2 cellular contexts compared by ENCODE assay signal in the genomic region with DNA sequence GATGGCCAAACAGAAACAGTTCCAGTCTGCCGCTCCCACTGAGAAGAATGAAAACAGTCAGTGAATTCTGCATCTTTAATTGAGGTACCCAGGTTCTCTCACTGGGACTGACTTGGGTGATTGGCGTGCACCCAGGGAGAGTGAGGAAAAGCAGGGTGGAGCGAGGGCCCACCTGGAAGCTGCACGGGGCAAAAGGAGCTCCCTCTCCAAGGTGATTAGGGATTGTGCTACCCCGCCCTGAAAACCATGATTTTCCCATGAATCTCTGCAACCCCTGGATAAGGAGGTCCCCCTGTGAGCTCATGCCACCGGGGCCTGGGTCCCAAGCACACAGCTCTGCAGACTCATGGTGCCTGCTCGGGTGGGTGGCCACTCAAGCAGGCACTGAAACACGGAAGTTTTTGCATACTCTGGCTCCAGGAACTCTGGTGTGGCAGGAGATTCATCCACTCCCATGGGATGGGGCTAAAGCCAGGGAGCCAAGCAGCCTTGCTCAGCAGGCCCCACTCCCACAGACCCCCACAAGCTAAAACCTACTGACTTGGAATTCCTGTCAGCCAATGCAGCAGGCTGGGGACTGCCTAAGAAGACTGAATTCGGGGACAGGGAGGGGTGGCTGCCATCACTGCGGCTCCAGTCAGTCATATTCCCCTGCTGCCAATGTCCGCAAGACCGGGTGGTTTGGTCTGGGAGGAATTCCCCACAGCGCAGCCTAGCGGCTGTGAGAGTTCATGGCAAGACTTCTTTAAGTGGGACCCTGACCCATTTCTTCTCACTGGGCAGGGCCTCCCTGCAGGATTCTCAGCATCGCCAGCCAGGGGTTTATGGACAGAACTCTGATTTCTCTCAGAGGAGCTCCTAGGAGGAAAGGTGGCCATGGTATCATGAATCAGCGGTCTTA.
TF ChIP-seq lines count a peak whose summit lies in the region.

No MANE protein-coding gene starts in this region.

TF ChIP-seq in HEK293T, 16 proteins besides CTCF, POLR2A, EP300 and RAD21:
- no peak for TF ChIP-seq CTBP1 (IDR thresholded peaks at IDR 0.05; ENCODE audit: borderline replicate concordance)
- no peak for TF ChIP-seq BHLHE40 (IDR thresholded peaks at IDR 0.05; ENCODE audit: borderline replicate concordance)
- TF ChIP-seq NFRKB (IDR thresholded peaks at IDR 0.05), result no peak
- TF ChIP-seq ELF4 (IDR thresholded peaks at IDR 0.05), result no peak
- no peak for TF ChIP-seq L3MBTL2 (conservative IDR thresholded peaks at IDR 0.05)
- TF ChIP-seq HDGF (IDR thresholded peaks at IDR 0.05; ENCODE audit: borderline replicate concordance), result no peak
- TF ChIP-seq, protein P1, sequence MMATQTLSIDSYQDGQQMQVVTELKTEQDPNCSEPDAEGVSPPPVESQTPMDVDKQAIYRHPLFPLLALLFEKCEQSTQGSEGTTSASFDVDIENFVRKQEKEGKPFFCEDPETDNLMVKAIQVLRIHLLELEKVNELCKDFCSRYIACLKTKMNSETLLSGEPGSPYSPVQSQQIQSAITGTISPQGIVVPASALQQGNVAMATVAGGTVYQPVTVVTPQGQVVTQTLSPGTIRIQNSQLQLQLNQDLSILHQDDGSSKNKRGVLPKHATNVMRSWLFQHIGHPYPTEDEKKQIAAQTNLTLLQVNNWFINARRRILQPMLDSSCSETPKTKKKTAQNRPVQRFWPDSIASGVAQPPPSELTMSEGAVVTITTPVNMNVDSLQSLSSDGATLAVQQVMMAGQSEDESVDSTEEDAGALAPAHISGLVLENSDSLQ (IDR thresholded peaks at IDR 0.05), result no peak
- TF ChIP-seq ARNT (IDR thresholded peaks at IDR 0.05), result no peak
- no peak for TF ChIP-seq FOXA1 (IDR thresholded peaks at IDR 0.05)
- TF ChIP-seq ZNF384 (IDR thresholded peaks at IDR 0.05), result no peak
- TF ChIP-seq TARDBP (IDR thresholded peaks at IDR 0.05), result no peak
- no peak for TF ChIP-seq SUZ12 (IDR thresholded peaks at IDR 0.05)
- no peak for TF ChIP-seq FOXM1 (IDR thresholded peaks at IDR 0.05; ENCODE audit: borderline replicate concordance)
- no peak for TF ChIP-seq LEF1 (IDR thresholded peaks at IDR 0.05; ENCODE audit: borderline replicate concordance)
- no peak for TF ChIP-seq FOXK2 (IDR thresholded peaks at IDR 0.05)

TF ChIP-seq in H1, 55 proteins besides CTCF, POLR2A, EP300 and RAD21:
- TF ChIP-seq PHF8 (conservative IDR thresholded peaks at IDR 0.05; ENCODE audit: low read depth, low read length), result no peak
- TF ChIP-seq, protein P2, sequence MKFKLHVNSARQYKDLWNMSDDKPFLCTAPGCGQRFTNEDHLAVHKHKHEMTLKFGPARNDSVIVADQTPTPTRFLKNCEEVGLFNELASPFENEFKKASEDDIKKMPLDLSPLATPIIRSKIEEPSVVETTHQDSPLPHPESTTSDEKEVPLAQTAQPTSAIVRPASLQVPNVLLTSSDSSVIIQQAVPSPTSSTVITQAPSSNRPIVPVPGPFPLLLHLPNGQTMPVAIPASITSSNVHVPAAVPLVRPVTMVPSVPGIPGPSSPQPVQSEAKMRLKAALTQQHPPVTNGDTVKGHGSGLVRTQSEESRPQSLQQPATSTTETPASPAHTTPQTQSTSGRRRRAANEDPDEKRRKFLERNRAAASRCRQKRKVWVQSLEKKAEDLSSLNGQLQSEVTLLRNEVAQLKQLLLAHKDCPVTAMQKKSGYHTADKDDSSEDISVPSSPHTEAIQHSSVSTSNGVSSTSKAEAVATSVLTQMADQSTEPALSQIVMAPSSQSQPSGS (IDR thresholded peaks at IDR 0.05; ENCODE audit: low read length), result no peak
- TF ChIP-seq, protein P3, sequence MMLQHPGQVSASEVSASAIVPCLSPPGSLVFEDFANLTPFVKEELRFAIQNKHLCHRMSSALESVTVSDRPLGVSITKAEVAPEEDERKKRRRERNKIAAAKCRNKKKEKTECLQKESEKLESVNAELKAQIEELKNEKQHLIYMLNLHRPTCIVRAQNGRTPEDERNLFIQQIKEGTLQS (IDR thresholded peaks at IDR 0.05; ENCODE audit: insufficient read depth, low read depth, low read length), result no peak
